In the genomic region with DNA sequence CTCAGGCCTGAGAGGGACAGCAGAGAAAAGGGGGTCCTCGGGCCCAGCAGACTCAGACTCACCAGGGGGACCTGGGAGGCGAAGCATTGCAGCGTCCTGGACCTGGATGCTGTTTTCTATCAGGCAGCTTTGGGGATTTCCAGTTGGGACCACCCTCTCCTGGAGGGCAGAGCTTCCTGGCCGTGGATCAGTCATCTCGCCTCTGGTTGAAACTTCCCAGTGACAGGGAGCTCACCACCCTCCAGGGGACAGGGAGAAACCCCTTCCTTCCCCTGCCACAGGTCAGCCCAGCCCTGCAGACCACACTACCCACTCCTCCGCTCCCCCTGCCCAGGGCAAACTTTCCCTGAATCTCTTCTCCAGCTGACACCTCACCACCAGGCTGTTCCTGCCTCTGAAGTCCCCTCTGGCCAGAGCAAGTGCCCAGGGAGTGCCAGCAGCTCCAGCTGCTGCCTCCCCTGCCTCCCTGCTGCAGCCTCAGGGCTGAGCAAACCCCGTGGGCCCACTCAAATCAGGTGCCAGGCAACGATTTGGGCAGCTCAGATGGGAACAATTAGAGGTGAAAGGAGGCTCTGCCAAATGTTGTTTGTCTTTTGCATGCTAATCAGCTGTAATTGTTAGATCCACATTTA, we compare ENCODE assay signal across 1 cellular context.
TF ChIP-seq lines count a peak whose summit lies in the region.

No MANE protein-coding gene starts in this region.

TF ChIP-seq in H1, 55 proteins besides CTCF, POLR2A, EP300 and RAD21:
- TF ChIP-seq RNF2 (IDR thresholded peaks at IDR 0.05; ENCODE audit: borderline replicate concordance, low read depth, low read length, missing control alignments, poor library complexity, severe bottlenecking) (no peak), SP1 (IDR thresholded peaks at IDR 0.05; ENCODE audit: low read depth, low read length) (no peak), SAP30 (IDR thresholded peaks at IDR 0.05; ENCODE audit: insufficient read depth, insufficient replicate concordance, low read length) (no peak), SIRT6 (IDR thresholded peaks at IDR 0.05; ENCODE audit: low read length) (no peak), RBBP5 (IDR thresholded peaks at IDR 0.05; ENCODE audit: borderline replicate concordance, low read depth, low read length) (no peak), FOSL1 (IDR thresholded peaks at IDR 0.05; ENCODE audit: insufficient read depth, low read depth, low read length) (no peak), CHD2 (IDR thresholded peaks at IDR 0.05; ENCODE audit: low read length) (no peak)
